29 cellular contexts compared by ENCODE assay signal in the genomic region with DNA sequence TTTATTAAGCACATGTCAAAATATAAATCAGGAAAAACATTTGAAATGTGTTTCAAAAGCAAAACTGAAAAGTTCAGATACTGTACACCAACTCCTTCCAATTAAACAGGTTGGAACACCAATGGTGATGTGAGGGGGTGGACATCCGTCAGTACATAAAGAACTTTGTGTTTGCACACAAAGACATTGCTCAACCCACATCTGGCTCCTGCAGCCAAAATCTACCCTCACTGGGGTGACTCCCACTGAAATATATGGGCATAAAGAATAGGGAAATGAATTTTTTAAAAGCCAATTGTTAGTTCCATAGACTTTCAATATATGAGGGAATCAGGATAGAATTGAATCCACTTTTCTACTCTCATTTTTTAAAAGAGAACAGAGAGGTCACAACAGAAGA.
DNase-seq lines count a peak whose midpoint lies in the region; ATAC-seq and TF ChIP-seq lines count a peak whose summit lies in the region.
"Had no signal": no experiment of that assay in that cellular context is flagged by ENCODE, and none has a peak within 500 bp of the region (broad histone marks: within the 10 kb centered on the region; RNA-seq: fewer than 3 reads in every experiment).

No MANE protein-coding gene starts in this region.

- H3K27me3 Mint-ChIP-seq in progenitor cell of endocrine pancreas, result no peaks in the 10 kb centered on the region
- H3K27me3 Mint-ChIP-seq: activated CD4-positive, alpha-beta T cell treated with anti-CD3 and anti-CD28 coated beads, Interleukin-2, amount 10 ng/mL, durations not matched to agents 24 days and 14 days; brain; naive thymus-derived CD8-positive, alpha-beta T cell; stimulated activated memory B cell treated with anti-CD40 and anti-IgM and Interleukin-4, amounts not matched to agents 10 μg/mL and 1 μg/mL and 100 μg/mL, for 72 hours; type B pancreatic cell had no signal

- WGBS in mammary epithelial cell (ENCODE audit: low coverage, missing lambda C conversion rate), result 8% methylated on average over 1 of the region's 1 CpG
- 21% methylated on average over 1 of the region's 1 CpG for WGBS in right lobe of liver (ENCODE audit: insufficient coverage, low coverage, low lambda C conversion rate, missing lambda C conversion rate)

- no peak for TF ChIP-seq POLR2A in NB4 (IDR thresholded peaks at IDR 0.05; ENCODE audit: extremely low read depth, insufficient read length)
- TF ChIP-seq POLR2A in right lobe of liver (IDR thresholded peaks at IDR 0.05), result no peak

- peak overlapping the region; percentile 63 for H3K4me2 ChIP-seq in mammary epithelial cell (ENCODE audit: insufficient read depth, low read depth, low read length)
- H3K4me2 ChIP-seq: BLaER1 had no signal

- H2AFZ ChIP-seq in mammary epithelial cell (ENCODE audit: low read depth, low read length), result no peak overlapping the region

- BruUV-seq in mammary epithelial cell (replicated peaks; lab: Mats Ljungman, UMichigan), result no TSS peak

- H3K9me3 ChIP-seq in mammary epithelial cell (replicated peaks; ENCODE audit: insufficient read depth, low read length) (no peaks in the 10 kb centered on the region), right lobe of liver (no peaks in the 10 kb centered on the region)
- H3K9me3 ChIP-seq: BLaER1, Caco-2, gastroesophageal sphincter, SJCRH30 had no signal

- peak; percentile 13 for DNase-seq in HCEC 1CT
- DNase-seq in NB4 (ENCODE audit: low read depth), result peak; percentile 62
- DNase-seq in mammary epithelial cell, result peak; percentile 60
- peak in 1 of 3 donors; percentile 66 for DNase-seq in right lobe of liver
- DNase-seq in NCI-H748 treated with DMSO at 0.1 percent for 48 hours (lab: John Stamatoyannopoulos, UW), result no peak
- DNase-seq in EL, result no peak
- DNase-seq in progenitor cell of endocrine pancreas (ENCODE audit: low spot score, unreplicated experiment), result no peak
- no peak for DNase-seq in stimulated activated CD4-positive, alpha-beta T cell treated with anti-CD3 and anti-CD28 coated beads, Interleukin-2, amount 100 ng/mL, for 48 hours
- DNase-seq: activated CD4-positive, alpha-beta T cell treated with anti-CD3 and anti-CD28 coated beads, Interleukin-2, amount 10 ng/mL, durations not matched to agents 24 days and 14 days; activated T-cell treated with anti-CD3 and anti-CD28 coated beads, Interleukin-2, amount 50 U/mL, for 48 hours; adrenal gland; Caco-2; H7; naive thymus-derived CD8-positive, alpha-beta T cell; NCI-H1436; NCI-H2081; NCI-H2227 treated with DMSO at 0.1 percent for 48 hours; NCI-H526 treated with DMSO at 0.1 percent for 48 hours; nucleus accumbens; SJCRH30; stimulated activated CD4-positive, alpha-beta T cell treated with anti-CD3 and anti-CD28 coated beads, Interleukin-15, amount 100 ng/mL, for 24 hours; T1000 had no signal

- ATAC-seq in right lobe of liver, result peak; percentile 50 to 82 (median 70)
- ATAC-seq: gastroesophageal sphincter; naive thymus-derived CD8-positive, alpha-beta T cell; stimulated activated memory B cell treated with anti-CD40 and anti-IgM and Interleukin-4, amounts not matched to agents 10 μg/mL and 1 μg/mL and 100 μg/mL, for 72 hours; WTC11 had no signal

- H3K27me3 ChIP-seq in mammary epithelial cell (ENCODE audit: insufficient read depth, low read length), result no peaks in the 10 kb centered on the region
- H3K27me3 ChIP-seq in right lobe of liver, result no peaks in the 10 kb centered on the region
- H3K27me3 ChIP-seq: adrenal gland, BLaER1, gastroesophageal sphincter, SJCRH30 had no signal

- H3K9me3 Mint-ChIP-seq in progenitor cell of endocrine pancreas (ENCODE audit: low read depth), result no peaks in the 10 kb centered on the region
- H3K9me3 Mint-ChIP-seq: activated CD4-positive, alpha-beta T cell treated with anti-CD3 and anti-CD28 coated beads, Interleukin-2, amount 10 ng/mL, durations not matched to agents 24 days and 14 days; brain; naive thymus-derived CD8-positive, alpha-beta T cell; stimulated activated memory B cell treated with anti-CD40 and anti-IgM and Interleukin-4, amounts not matched to agents 10 μg/mL and 1 μg/mL and 100 μg/mL, for 72 hours; type B pancreatic cell; WTC11 had no signal

- H3K36me3 Mint-ChIP-seq in progenitor cell of endocrine pancreas (ENCODE audit: insufficient read depth), result peaks cover 2% of the 10 kb centered on the region
- H3K36me3 Mint-ChIP-seq: WTC11 had no signal

- TF ChIP-seq CTCF in NB4 (IDR thresholded peaks at IDR 0.05; ENCODE audit: low read depth, low read length) (no peak), mammary epithelial cell (conservative IDR thresholded peaks at IDR 0.05 in 1 of 2, IDR thresholded peaks at IDR 0.05 in 1 of 2; ENCODE audit: extremely low read depth in 1 of 2, insufficient read depth in 1 of 2, low read depth in 1 of 2, low read length in 2 of 2) (no peak), right lobe of liver (IDR thresholded peaks at IDR 0.05) (no peak), progenitor cell of endocrine pancreas (IDR thresholded peaks at IDR 0.05; ENCODE audit: unreplicated experiment) (no peak)

- H3K4me1 Mint-ChIP-seq in progenitor cell of endocrine pancreas (ENCODE audit: low read depth), result peaks cover 29% of the 10 kb centered on the region
- H3K4me1 Mint-ChIP-seq: stimulated activated memory B cell treated with anti-CD40 and anti-IgM and Interleukin-4, amounts not matched to agents 10 μg/mL and 1 μg/mL and 100 μg/mL, for 72 hours; WTC11 had no signal

- in situ Hi-C loops in mammary epithelial cell (cut with MboI; ENCODE audit: low sequenced_read_pairs in 2 of 2), result no loop called here

- H3K4me3 Mint-ChIP-seq in progenitor cell of endocrine pancreas (ENCODE audit: low read depth), result no peak overlapping the region
- H3K4me3 Mint-ChIP-seq: activated CD4-positive, alpha-beta T cell treated with anti-CD3 and anti-CD28 coated beads, Interleukin-2, amount 10 ng/mL, durations not matched to agents 24 days and 14 days; brain; naive thymus-derived CD8-positive, alpha-beta T cell; stimulated activated memory B cell treated with anti-CD40 and anti-IgM and Interleukin-4, amounts not matched to agents 10 μg/mL and 1 μg/mL and 100 μg/mL, for 72 hours; type B pancreatic cell; WTC11 had no signal

- intact Hi-C loops in mammary epithelial cell (cut with micrococcal nuclease) (no loop called here), right lobe of liver (cut with DNase I) (no loop called here)

- H3K27ac Mint-ChIP-seq in progenitor cell of endocrine pancreas, result no peak overlapping the region
- H3K27ac Mint-ChIP-seq: activated CD4-positive, alpha-beta T cell treated with anti-CD3 and anti-CD28 coated beads, Interleukin-2, amount 10 ng/mL, durations not matched to agents 24 days and 14 days; brain; naive thymus-derived CD8-positive, alpha-beta T cell; stimulated activated memory B cell treated with anti-CD40 and anti-IgM and Interleukin-4, amounts not matched to agents 10 μg/mL and 1 μg/mL and 100 μg/mL, for 72 hours; type B pancreatic cell; WTC11 had no signal

- H3K9ac ChIP-seq in mammary epithelial cell (ENCODE audit: insufficient read depth, low read length), result no peak overlapping the region
- H3K9ac ChIP-seq: BLaER1 had no signal

- dilution Hi-C loops in mammary epithelial cell (cut with HindIII; ENCODE audit: low sequenced_read_pairs), result no loop called here

- no peaks in the 10 kb centered on the region for H4K20me1 ChIP-seq in mammary epithelial cell (ENCODE audit: insufficient read depth, low read length)
- H4K20me1 ChIP-seq: BLaER1 had no signal

- CTCF ChIA-PET in mammary epithelial cell (lab: Charles Lee; ENCODE audit: low non-redundant PET), result no interaction called here

- H3K4me3 ChIP-seq in NB4 (ENCODE audit: low read depth, low read length) (no peak overlapping the region), mammary epithelial cell (replicated peaks in 1 of 3; ENCODE audit: insufficient read depth in 1 of 3, low read depth in 2 of 3, low read length in 3 of 3) (no peak overlapping the region), right lobe of liver (no peak overlapping the region)
- H3K4me3 ChIP-seq: adrenal gland, BLaER1, gastroesophageal sphincter, lung, SJCRH30 had no signal

- H3K4me1 ChIP-seq in mammary epithelial cell (ENCODE audit: insufficient read depth, low read length) (peaks cover 4% of the 10 kb centered on the region), right lobe of liver (peaks cover 0 to 53% (median 23%) of the 10 kb centered on the region in 4 donors)
- H3K4me1 ChIP-seq: adrenal gland, BLaER1, Caco-2, gastroesophageal sphincter had no signal

- no peak overlapping the region for H3K27ac ChIP-seq in mammary epithelial cell (ENCODE audit: insufficient read depth, low read depth, low read length)
- peak overlapping the region in 2 of 3 donors; percentile 48 to 90 for H3K27ac ChIP-seq in right lobe of liver
- H3K27ac ChIP-seq: adrenal gland, BLaER1, gastroesophageal sphincter, SJCRH30 had no signal

- no peaks in the 10 kb centered on the region for H3K79me2 ChIP-seq in mammary epithelial cell (ENCODE audit: insufficient read depth, low read length)

- no peaks in the 10 kb centered on the region for H3K36me3 ChIP-seq in mammary epithelial cell (ENCODE audit: insufficient read depth, low read length)
- H3K36me3 ChIP-seq in right lobe of liver, result no peaks in the 10 kb centered on the region
- H3K36me3 ChIP-seq: adrenal gland, gastroesophageal sphincter, SJCRH30 had no signal

Comparison
In these comparisons a context has a peak if more than half of its experiments do, and no peak if none do; other contexts are left out.
1. DNase-seq: peak in HCEC 1CT (single experiment), NB4 (single experiment) and mammary epithelial cell (single experiment); none in NCI-H748 treated with DMSO at 0.1 percent for 48 hours (single experiment), EL (single experiment), progenitor cell of endocrine pancreas (single experiment) and stimulated activated CD4-positive, alpha-beta T cell treated with anti-CD3 and anti-CD28 coated beads, Interleukin-2, amount 100 ng/mL, for 48 hours (0 of 2).